In genomic region chr14:96461950-96462798, GRCh38 we compare ENCODE assay signal across 1 cellular context.
TF ChIP-seq lines count a peak whose summit lies in the region.

No MANE protein-coding gene starts in this region.

TF ChIP-seq in WTC11, 78 proteins besides CTCF, POLR2A, EP300 and RAD21:
- peak; percentile 77 for TF ChIP-seq USF2 (CRISPR knock-in tag; IDR thresholded peaks at IDR 0.05)
- TF ChIP-seq JAZF1 (CRISPR knock-in tag; IDR thresholded peaks at IDR 0.05) = no peak
- TF ChIP-seq USF1 (CRISPR knock-in tag; IDR thresholded peaks at IDR 0.05) = peak; percentile 47; the same call in 1 of the 2 replicates
